ENCODE assay signal across 11 cellular contexts in the genomic region with DNA sequence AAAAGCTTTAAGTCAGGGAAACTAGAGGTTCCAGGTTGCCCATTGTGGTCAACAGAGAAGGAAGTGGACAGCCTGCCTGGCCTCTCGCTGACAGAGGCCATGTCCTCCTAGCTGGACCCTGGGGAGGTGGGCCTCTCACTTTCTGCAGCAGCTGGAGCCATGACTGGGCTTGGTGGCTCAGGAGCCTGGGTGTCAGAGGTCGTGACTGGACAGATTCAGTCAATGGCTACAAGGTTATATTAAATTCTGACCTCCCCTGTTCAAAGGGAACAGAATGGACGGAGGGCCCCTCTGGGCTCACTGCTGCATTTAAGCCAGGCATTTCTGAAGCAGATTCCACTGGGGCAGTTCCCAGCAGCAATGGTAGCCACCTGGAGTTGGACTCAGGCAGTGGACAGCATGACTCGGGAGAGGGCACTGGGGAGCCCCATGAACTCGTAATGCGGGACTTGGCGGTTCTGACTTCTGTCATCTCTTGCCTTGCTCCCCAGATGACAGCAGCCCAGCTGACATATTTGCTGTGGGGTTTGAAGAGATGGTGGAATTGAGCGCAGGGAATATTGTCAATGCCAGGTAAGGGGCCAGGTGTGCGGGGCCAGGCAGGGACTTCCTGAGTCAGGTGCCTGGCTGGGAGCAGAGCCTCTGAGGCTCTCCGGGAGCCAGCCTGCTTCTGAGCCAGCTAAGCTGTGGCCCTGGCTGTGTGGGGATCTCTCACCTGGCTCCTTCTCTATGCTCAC.
DNase-seq lines count a peak whose midpoint lies in the region; ATAC-seq, FAIRE-seq and TF ChIP-seq lines count a peak whose summit lies in the region.
"Had no signal": no experiment of that assay in that cellular context is flagged by ENCODE, and none has a peak within 500 bp of the region (broad histone marks: within the 10 kb centered on the region; RNA-seq: fewer than 3 reads in every experiment).

No MANE protein-coding gene starts in this region.

- H3K27ac Mint-ChIP-seq in activated CD8-positive, alpha-beta memory T cell treated with anti-CD3 and anti-CD28 coated beads, Interleukin-2, amount 10 ng/mL, durations not matched to agents 7 days and 5 days: peak overlapping the region; percentile 15
- H3K27ac Mint-ChIP-seq: IgD-negative memory B cell, memory B cell had no signal

- H3K9me3 ChIP-seq in keratinocyte (ENCODE audit: control insufficient read depth, low read depth, low read length) (no peaks in the 10 kb centered on the region), thoracic aorta (no peaks in the 10 kb centered on the region)

- H3K27me3 Mint-ChIP-seq in activated CD8-positive, alpha-beta memory T cell treated with anti-CD3 and anti-CD28 coated beads, Interleukin-2, amount 10 ng/mL, durations not matched to agents 7 days and 5 days: no peaks in the 10 kb centered on the region
- H3K27me3 Mint-ChIP-seq: IgD-negative memory B cell, memory B cell had no signal

- H3K27me3 ChIP-seq in keratinocyte (ENCODE audit: control insufficient read depth, extremely low read depth, insufficient read depth, low read length) (no peaks in the 10 kb centered on the region), thoracic aorta (replicated peaks; ENCODE audit: insufficient read depth) (no peaks in the 10 kb centered on the region)

- H2AFZ ChIP-seq in keratinocyte (ENCODE audit: control insufficient read depth, low read length): peak overlapping the region; percentile 51

- CTCF ChIA-PET in activated CD8-positive, alpha-beta memory T cell treated with anti-CD3 and anti-CD28 coated beads, Interleukin-2, amount 10 ng/mL, durations not matched to agents 7 days and 5 days (lab: Charles Lee): no interaction called here

- peak overlapping the region; percentile 51 for H3K9ac ChIP-seq in keratinocyte (ENCODE audit: control insufficient read depth, extremely low read depth, insufficient read depth, low read length)

- no peak for FAIRE-seq in keratinocyte (lab: Jason Lieb, UNC)
- FAIRE-seq: frontal cortex had no signal

- no peaks in the 10 kb centered on the region for H4K20me1 ChIP-seq in keratinocyte (ENCODE audit: control insufficient read depth, extremely low read depth, insufficient read depth, low read length)

- H3K36me3 ChIP-seq in keratinocyte (ENCODE audit: control insufficient read depth in 2 of 2, extremely low read depth in 1 of 2, insufficient read depth in 2 of 2, low read length in 2 of 2) (peaks cover 4 to 22% of the 10 kb centered on the region in 2 experiments), thoracic aorta (no peaks in the 10 kb centered on the region)

- DNase-seq in activated CD8-positive, alpha-beta memory T cell treated with anti-CD3 and anti-CD28 coated beads, Interleukin-2, amount 10 ng/mL, durations not matched to agents 7 days and 5 days: no peak
- DNase-seq in activated CD8-positive, alpha-beta memory T cell treated with anti-CD3 and anti-CD28 coated beads, Interleukin-2, amount 50 U/mL, for 4 hours: no peak
- DNase-seq in keratinocyte (ENCODE audit: low read depth, low spot score) (no peak), thoracic aorta (ENCODE audit: low spot score) (no peak), kidney tubule cell (ENCODE audit: low spot score) (no peak), GM20000 (ENCODE audit: low spot score) (no peak)

- H3K9me3 Mint-ChIP-seq in activated CD8-positive, alpha-beta memory T cell treated with anti-CD3 and anti-CD28 coated beads, Interleukin-2, amount 10 ng/mL, durations not matched to agents 7 days and 5 days (ENCODE audit: low read depth): no peaks in the 10 kb centered on the region
- H3K9me3 Mint-ChIP-seq: IgD-negative memory B cell, memory B cell had no signal

- H3K4me1 ChIP-seq in keratinocyte (ENCODE audit: control insufficient read depth, extremely low read depth, insufficient read depth, low read length): peaks cover 29% of the 10 kb centered on the region
- H3K4me1 ChIP-seq in thoracic aorta (ENCODE audit: control insufficient read depth in 1 of 2, low read depth in 2 of 2): peaks cover 9 to 20% of the 10 kb centered on the region in 2 donors

- peak overlapping the region; percentile 71 for H3K4me2 ChIP-seq in keratinocyte (ENCODE audit: control insufficient read depth, extremely low read depth, insufficient read depth, low read depth, low read length)

- H3K4me3 ChIP-seq in keratinocyte (ENCODE audit: control insufficient read depth in 2 of 3, extremely low read depth in 1 of 3, insufficient read depth in 2 of 3, low read depth in 1 of 3, low read length in 3 of 3) (peak overlapping the region in 1 of 3 experiments; percentile 13), thoracic aorta (no peak overlapping the region)

- no peaks in the 10 kb centered on the region for H3K79me2 ChIP-seq in keratinocyte (ENCODE audit: control insufficient read depth, insufficient read depth, low read length)

- no peak for ATAC-seq in activated CD8-positive, alpha-beta memory T cell treated with anti-CD3 and anti-CD28 coated beads, Interleukin-2, amount 10 ng/mL, durations not matched to agents 7 days and 5 days
- ATAC-seq in thoracic aorta (ENCODE audit: insufficient number of reproducible peaks, low FRiP score, low read depth): no peak
- ATAC-seq in GM19452 (IDR thresholded peaks at IDR 0.05; ENCODE audit: unreplicated experiment): no peak

- peaks cover 24% of the 10 kb centered on the region for H3K36me3 Mint-ChIP-seq in activated CD8-positive, alpha-beta memory T cell treated with anti-CD3 and anti-CD28 coated beads, Interleukin-2, amount 10 ng/mL, durations not matched to agents 7 days and 5 days

- peaks cover 49% of the 10 kb centered on the region for H3K4me1 Mint-ChIP-seq in activated CD8-positive, alpha-beta memory T cell treated with anti-CD3 and anti-CD28 coated beads, Interleukin-2, amount 10 ng/mL, durations not matched to agents 7 days and 5 days

- no peak overlapping the region for H3K4me3 Mint-ChIP-seq in activated CD8-positive, alpha-beta memory T cell treated with anti-CD3 and anti-CD28 coated beads, Interleukin-2, amount 10 ng/mL, durations not matched to agents 7 days and 5 days
- H3K4me3 Mint-ChIP-seq: IgD-negative memory B cell, memory B cell had no signal

- H3K9me1 ChIP-seq in keratinocyte (ENCODE audit: control insufficient read depth, extremely low read depth, insufficient read depth, low read length): no peaks in the 10 kb centered on the region

- no peak for TF ChIP-seq CTCF in keratinocyte (optimal IDR thresholded peaks at IDR 0.05 in 1 of 3, IDR thresholded peaks at IDR 0.05 in 1 of 3, conservative IDR thresholded peaks at IDR 0.05 in 1 of 3; ENCODE audit: extremely low read depth in 1 of 3, insufficient read depth in 2 of 3, low read length in 3 of 3)
- no peak for TF ChIP-seq CTCF in thoracic aorta (IDR thresholded peaks at IDR 0.05)
- TF ChIP-seq CTCF in GM20000 (IDR thresholded peaks at IDR 0.05; ENCODE audit: extremely low read depth, missing control alignments): no peak

- dilution Hi-C loops in keratinocyte (cut with MboI; ENCODE audit: extremely low pct_ligation_motif_present, low sequenced_read_pairs): no loop called here

- H3K27ac ChIP-seq in angular gyrus (ENCODE audit: low read depth, low read length): peak overlapping the region; percentile 27
- peak overlapping the region; percentile 66 for H3K27ac ChIP-seq in keratinocyte (ENCODE audit: control insufficient read depth, insufficient read depth, low read length)
- H3K27ac ChIP-seq in thoracic aorta: peak overlapping the region; percentile 60
